ENCODE assay signal across 26 cellular contexts in genomic region chr13:109792416-109793090, GRCh38. TPM values are rescaled to one million over a fixed set of nuclear protein-coding genes. Genes with fewer than 3 reads are reported as not detected.
DNase-seq lines count a peak whose midpoint lies in the region; ATAC-seq, FAIRE-seq and TF ChIP-seq lines count a peak whose summit lies in the region.
"Had no signal": no experiment of that assay in that cellular context is flagged by ENCODE, and none has a peak within 500 bp of the region (broad histone marks: within the 10 kb centered on the region; RNA-seq: fewer than 3 reads in every experiment).

No MANE protein-coding gene starts in this region.

- CTCF ChIA-PET in GM12878 (lab: Yijun Ruan, JAX), result interaction anchor here (1.0 to 1.2 kb wide), 2 partner anchors 647 to 831 kb away, joined by 3 read pairs; no protein-coding TSS in a partner anchor

- RAD21 ChIA-PET in GM12878 (lab: Charles Lee; ENCODE audit: unreplicated experiment), result interaction anchor here (0.7 to 1.0 kb wide), 2 partner anchors 646 to 878 kb away, joined by 3 read pairs; no protein-coding TSS in a partner anchor

- ATAC-seq in DND-41 (ENCODE audit: insufficient read depth, low read depth) (0 out of 3 replicates have a peak, but pooled peaks have one; percentile 12), GM18867 (IDR thresholded peaks at IDR 0.05; ENCODE audit: unreplicated experiment) (peak; percentile 52), GM12878 (peak; percentile 58)
- ATAC-seq: A549 had no signal

- H3K36me3 ChIP-seq in DND-41 (ENCODE audit: insufficient read depth, low read length) (no peaks in the 10 kb centered on the region), GM12878 (ENCODE audit: control insufficient read depth in 2 of 2, insufficient read depth in 2 of 2, low read length in 1 of 2) (no peaks in the 10 kb centered on the region), Peyer's patch (no peaks in the 10 kb centered on the region)
- H3K36me3 ChIP-seq: BLaER1 treated with 17β-estradiol and CSF1 and Interleukin-3, amounts not matched to agents 10 nM and 100 nM; MG63 had no signal

- no peak for TF ChIP-seq EP300 in GM12878 (IDR thresholded peaks at IDR 0.05; ENCODE audit: borderline replicate concordance in 1 of 2, control insufficient read depth in 1 of 2, low read depth in 2 of 2, low read length in 2 of 2)

- H3K4me1 ChIP-seq in DND-41 (ENCODE audit: insufficient read depth, low read length) (peaks cover 91% of the 10 kb centered on the region), GM12878 (ENCODE audit: control insufficient read depth, insufficient read depth, low read length) (no peaks in the 10 kb centered on the region), Peyer's patch (no peaks in the 10 kb centered on the region)

- H3K27me3 Mint-ChIP-seq in T-helper 2 cell treated with Interferon-gamma antibody and Interleukin-4, amounts not matched to agents 5 μg/mL and 100 μg/mL, for 36 hours (ENCODE audit: low read depth), result peaks cover 44% of the 10 kb centered on the region

- H3K27ac Mint-ChIP-seq in T-helper 2 cell treated with Interferon-gamma antibody and Interleukin-4, amounts not matched to agents 5 μg/mL and 100 μg/mL, for 36 hours, result peak overlapping the region; percentile 88
- H3K27ac Mint-ChIP-seq: CD4-positive, alpha-beta T cell had no signal

- peak overlapping the region; percentile 59 for H3K4me2 ChIP-seq in DND-41 (ENCODE audit: insufficient read depth, low read length)
- H3K4me2 ChIP-seq in GM12878 (ENCODE audit: control insufficient read depth, insufficient read depth), result no peak overlapping the region
- H3K4me2 ChIP-seq: A549; BLaER1 treated with 17β-estradiol and CSF1 and Interleukin-3, amounts not matched to agents 10 nM and 100 nM; SK-N-SH had no signal

- TF ChIP-seq POLR2A in GM12878 (IDR thresholded peaks at IDR 0.05; ENCODE audit: low read depth, low read length) (no peak), Peyer's patch (IDR thresholded peaks at IDR 0.05) (no peak)

- peaks cover 67% of the 10 kb centered on the region for H3K4me1 Mint-ChIP-seq in T-helper 2 cell treated with Interferon-gamma antibody and Interleukin-4, amounts not matched to agents 5 μg/mL and 100 μg/mL, for 36 hours (ENCODE audit: low read depth)

- DNase-seq in DND-41 (no peak), GM12878 (ENCODE audit: low read depth, low spot score) (no peak), NCI-H1694 treated with DMSO at 0.1 percent for 48 hours (lab: John Stamatoyannopoulos, UW) (no peak), GM03348 (ENCODE audit: low spot score) (no peak), Peyer's patch (no peak)
- DNase-seq in T-helper 2 cell treated with Interferon-gamma antibody and Interleukin-4, amounts not matched to agents 5 μg/mL and 100 μg/mL, for 36 hours (ENCODE audit: low spot score), result no peak
- DNase-seq: AML-193; CD4-positive, alpha-beta T cell; EL; GDM1; KBM-7; MG63; NCI-H1048; NCI-H1417 treated with DMSO at 0.1 percent for 48 hours; NCI-H187; NCI-H2081 treated with DMSO at 0.1 percent for 48 hours; NCI-H2171; NCI-H226; NCI-H510A; NCI-H69; SK-N-SH; SW 1271 had no signal

- POLR2A ChIA-PET in GM12878 (lab: Charles Lee), result no interaction called here

- SMC1A ChIA-PET in GM12878 (lab: Charles Lee; ENCODE audit: uncharacterized antibody, unreplicated experiment), result interaction anchor here (0.6 to 1.1 kb wide), 3 partner anchors 124 to 647 kb away, joined by 3 read pairs; no protein-coding TSS in a partner anchor

- BruUV-seq in GM12878 (replicated peaks; lab: Mats Ljungman, UMichigan), result no TSS peak

- TF ChIP-seq CTCF in DND-41 (IDR thresholded peaks at IDR 0.05; ENCODE audit: borderline replicate concordance, extremely low read depth, low read length, poor library complexity, severe bottlenecking) (no peak), GM12878 (IDR thresholded peaks at IDR 0.05 in 2 of 3, conservative IDR thresholded peaks at IDR 0.05 in 1 of 3; ENCODE audit: control insufficient read depth in 2 of 3, extremely low read depth in 1 of 3, insufficient read depth in 1 of 3, low read depth in 3 of 3, low read length in 3 of 3) (no peak), Peyer's patch (IDR thresholded peaks at IDR 0.05) (no peak)

- no peak for TF ChIP-seq RAD21 in GM12878 (IDR thresholded peaks at IDR 0.05; ENCODE audit: insufficient read depth, low read depth, low read length)

- intact Hi-C loops in GM12878 (cut with micrococcal nuclease; ENCODE audit: unreplicated experiment), result loop anchor here (10.0 kb wide), 1 partner anchor 322 kb away; no protein-coding TSS in a partner anchor

- WGBS in GM12878 (ENCODE audit: insufficient coverage, insufficient replicate concordance, low lambda C conversion rate, missing lambda C conversion rate), result 4% methylated on average over 6 of the region's 6 CpGs

- H3K27me3 ChIP-seq in DND-41 (ENCODE audit: insufficient read depth, low read length, poor library complexity), result no peaks in the 10 kb centered on the region
- peaks cover 0 to 3% of the 10 kb centered on the region in 2 experiments; a peak in 2 of 4 replicates for H3K27me3 ChIP-seq in GM12878 (replicated peaks in 1 of 2; ENCODE audit: control insufficient read depth in 2 of 2, insufficient read depth in 2 of 2, low read length in 1 of 2)
- no peaks in the 10 kb centered on the region for H3K27me3 ChIP-seq in Peyer's patch
- H3K27me3 ChIP-seq: BLaER1 treated with 17β-estradiol and CSF1 and Interleukin-3, amounts not matched to agents 10 nM and 100 nM had no signal

- no peak for FAIRE-seq in GM12878 (lab: Jason Lieb, UNC)
- FAIRE-seq: A549, HTR-8/SVneo had no signal

- H3K9ac ChIP-seq in DND-41 (ENCODE audit: low read depth, low read length) (peak overlapping the region; percentile 54), GM12878 (ENCODE audit: control insufficient read depth, insufficient read depth, low read length) (no peak overlapping the region)
- H3K9ac ChIP-seq: BLaER1 treated with 17β-estradiol and CSF1 and Interleukin-3, amounts not matched to agents 10 nM and 100 nM; SK-N-SH had no signal

- H3K79me2 ChIP-seq in DND-41 (ENCODE audit: insufficient read depth, low read length), result 0 out of 2 replicates have a peak, but pooled peaks cover 2% of the 10 kb centered on the region
- no peaks in the 10 kb centered on the region for H3K79me2 ChIP-seq in GM12878 (ENCODE audit: control insufficient read depth, insufficient read depth, low read length)

- peak overlapping the region; percentile 92 for H3K27ac ChIP-seq in DND-41 (ENCODE audit: low read length)
- H3K27ac ChIP-seq in GM12878 (ENCODE audit: control insufficient read depth, insufficient read depth), result no peak overlapping the region
- no peak overlapping the region for H3K27ac ChIP-seq in Peyer's patch
- H3K27ac ChIP-seq: BLaER1 treated with 17β-estradiol and CSF1 and Interleukin-3, amounts not matched to agents 10 nM and 100 nM had no signal

- in situ Hi-C loops in GM12878 (cut with MboI), result no loop called here

- H2AFZ ChIP-seq in DND-41 (ENCODE audit: low read depth, low read length) (peak overlapping the region; percentile 54), GM12878 (ENCODE audit: control insufficient read depth, low read depth, low read length) (no peak overlapping the region)

- H3K36me3 Mint-ChIP-seq in T-helper 2 cell treated with Interferon-gamma antibody and Interleukin-4, amounts not matched to agents 5 μg/mL and 100 μg/mL, for 36 hours (ENCODE audit: low read depth), result peaks cover 3% of the 10 kb centered on the region

- H3K9me3 Mint-ChIP-seq in T-helper 2 cell treated with Interferon-gamma antibody and Interleukin-4, amounts not matched to agents 5 μg/mL and 100 μg/mL, for 36 hours, result no peaks in the 10 kb centered on the region
- H3K9me3 Mint-ChIP-seq: CD4-positive, alpha-beta T cell had no signal

- H3K4me3 Mint-ChIP-seq in T-helper 2 cell treated with Interferon-gamma antibody and Interleukin-4, amounts not matched to agents 5 μg/mL and 100 μg/mL, for 36 hours, result peak overlapping the region; percentile 78
- H3K4me3 Mint-ChIP-seq: CD4-positive, alpha-beta T cell had no signal

- peak overlapping the region in 1 of 2 experiments; percentile 32; a peak in 2 of 4 replicates for H3K4me3 ChIP-seq in DND-41 (ENCODE audit: low read depth in 1 of 2, low read length in 2 of 2)
- no peak overlapping the region for H3K4me3 ChIP-seq in GM12878
- no peak overlapping the region for H3K4me3 ChIP-seq in Peyer's patch
- H3K4me3 ChIP-seq: A549; BLaER1 treated with 17β-estradiol and CSF1 and Interleukin-3, amounts not matched to agents 10 nM and 100 nM; MG63 had no signal

- no peaks in the 10 kb centered on the region for H3K9me3 ChIP-seq in DND-41 (ENCODE audit: insufficient read depth, low read length, severe bottlenecking)
- H3K9me3 ChIP-seq in GM12878 (replicated peaks; ENCODE audit: control insufficient read depth, insufficient read depth, low read length), result no peaks in the 10 kb centered on the region; the same call in 2 of the 3 replicates
- no peaks in the 10 kb centered on the region for H3K9me3 ChIP-seq in Peyer's patch
- H3K9me3 ChIP-seq: A549; BLaER1 treated with 17β-estradiol and CSF1 and Interleukin-3, amounts not matched to agents 10 nM and 100 nM; MG63; SK-N-SH had no signal

- no peaks in the 10 kb centered on the region for H4K20me1 ChIP-seq in DND-41 (ENCODE audit: insufficient read depth, low read length)
- no peaks in the 10 kb centered on the region for H4K20me1 ChIP-seq in GM12878 (ENCODE audit: control insufficient read depth, insufficient read depth)
- H4K20me1 ChIP-seq: BLaER1 treated with 17β-estradiol and CSF1 and Interleukin-3, amounts not matched to agents 10 nM and 100 nM had no signal

TF ChIP-seq in GM12878, 131 proteins besides CTCF, POLR2A, EP300 and RAD21:
- TF ChIP-seq ATF7 (IDR thresholded peaks at IDR 0.05; ENCODE audit: low read depth), result no peak

RNA-seq across cellular contexts. Expression of gene IRS2, which starts 6.2 kb away (rescaled TPM):
- total RNA-seq in GM12878 (2013; cell fraction: nucleolus; rRNA removed), result not detected in 2 replicates
- not detected in 2 replicates for total RNA-seq in GM12878 (2014; rRNA removed)
- not detected in 2 replicates for total RNA-seq in GM12878 (2014; rRNA removed; fragmentation: Illumina TruSeq; extraction: Trizol)
- 0.08 and 0.10 TPM in 2 replicates for total RNA-seq in GM12878 (2021)
- polyA plus RNA-seq in GM12878 (2011; ENCODE audit: low read depth), result 0.08 TPM
- polyA plus RNA-seq in GM12878 (2011; rRNA removed), result 0.31 and 0.35 TPM in 2 replicates
- 0.15 TPM in 2 replicates for polyA plus RNA-seq in GM12878 (2011; cell fraction: cytosol; rRNA removed)
- polyA plus RNA-seq in GM12878 (2011; cell fraction: nucleus; rRNA removed), result 0.75 and 0.82 TPM in 2 replicates
- polyA plus RNA-seq in GM12878 (2012), result 0.23 and 0.32 TPM in 2 replicates
- polyA plus RNA-seq in GM12878 (2014; fragmentation: Illumina TruSeq; extraction: Trizol), result 0.01 TPM in 1 of 2 replicates, not detected in the other
- under 1 TPM in 1 of 2 experiments, not detected in 1; 0.03 TPM for polyA plus RNA-seq in GM12878 (2014; fragmentation: Nextera tagmentation; extraction: Ambion mirVana)
- polyA plus RNA-seq in GM12878 (2014; rRNA removed), result 0.03 TPM in 1 of 2 replicates, not detected in the other
- polyA plus RNA-seq in GM12878 (2016; fragmentation: Nextera tagmentation; extraction: Ambion mirVana), result not detected
- polyA minus RNA-seq in GM12878 (2011; rRNA and poly(A)+ RNA removed), result 0.15 and 0.31 TPM in 2 replicates
- 0.10 and 0.53 TPM in 2 replicates for polyA minus RNA-seq in GM12878 (2011; cell fraction: cytosol; rRNA and poly(A)+ RNA removed)
- polyA minus RNA-seq in GM12878 (2011; cell fraction: nucleus; rRNA and poly(A)+ RNA removed), result 1.6 and 2.7 TPM in 2 replicates
- 10 to 100 TPM in 3 of 4 donors, 1 to 10 TPM in 1; 8.3 to 41.1 (median 22.3) TPM for total RNA-seq in Peyer's patch

Comparison
In these comparisons a context has a peak if more than half of its experiments do, and no peak if none do; other contexts are left out.
1. RNA of gene IRS2, which starts 6.2 kb away (total RNA-seq): 8.3 to 41.1 TPM in Peyer's patch; 0.08 to 0.10 TPM in GM12878; every median in the first group is over 4 times any median in the second.
2. Peak in every context shown above with its lines, with median percentiles within 50 percentile points of each other: ATAC-seq.